9 cellular contexts compared by ENCODE assay signal in genomic region chr21:35428489-35428888, GRCh38.
DNase-seq lines count a peak whose midpoint lies in the region; ATAC-seq, FAIRE-seq and TF ChIP-seq lines count a peak whose summit lies in the region.
"Had no signal": no experiment of that assay in that cellular context is flagged by ENCODE, and none has a peak within 500 bp of the region (broad histone marks: within the 10 kb centered on the region; RNA-seq: fewer than 3 reads in every experiment).

No MANE protein-coding gene starts in this region.

- no peaks in the 10 kb centered on the region for H3K9me3 ChIP-seq in K562 (replicated peaks; ENCODE audit: control insufficient read depth, insufficient read depth, low read depth, low read length)
- H3K9me3 ChIP-seq in muscle layer of colon (ENCODE audit: low read length), result no peaks in the 10 kb centered on the region
- peaks cover 8% of the 10 kb centered on the region for H3K9me3 ChIP-seq in suprapubic skin
- H3K9me3 ChIP-seq: ovary had no signal

- peaks cover 27% of the 10 kb centered on the region for H3K4me1 Mint-ChIP-seq in activated CD4-positive, alpha-beta T cell treated with anti-CD3 and anti-CD28 coated beads for 36 hours

- ATAC-seq in activated CD4-positive, alpha-beta T cell treated with anti-CD3 and anti-CD28 coated beads for 36 hours, result peak; percentile 74
- ATAC-seq in K562 (no peak), GM21381 (IDR thresholded peaks at IDR 0.05; ENCODE audit: unreplicated experiment) (no peak)

- H2AFZ ChIP-seq in K562 (ENCODE audit: low read depth, low read length), result peak overlapping the region; percentile 25; the same call in 1 of the 2 replicates

- peaks cover 3% of the 10 kb centered on the region for H3K36me3 Mint-ChIP-seq in activated CD4-positive, alpha-beta T cell treated with anti-CD3 and anti-CD28 coated beads for 36 hours (ENCODE audit: low read depth)

- no peak overlapping the region for H3K4me2 ChIP-seq in K562 (ENCODE audit: insufficient read depth, low read length)

- H3K79me2 ChIP-seq in K562 (ENCODE audit: control insufficient read depth, insufficient read depth, low read length), result no peaks in the 10 kb centered on the region

- no TSS peak for BruUV-seq in K562 (replicated peaks; lab: Mats Ljungman, UMichigan)

- H3K4me1 ChIP-seq in K562 (replicated peaks in 1 of 2; ENCODE audit: control insufficient read depth in 2 of 2, insufficient read depth in 2 of 2, low read length in 2 of 2) (no peaks in the 10 kb centered on the region), muscle layer of colon (ENCODE audit: insufficient read depth, low read length) (no peaks in the 10 kb centered on the region), suprapubic skin (peaks cover 9% of the 10 kb centered on the region)

- no peak for TF ChIP-seq EP300 in K562 (IDR thresholded peaks at IDR 0.05; ENCODE audit: low read length)
- TF ChIP-seq EP300 in suprapubic skin (IDR thresholded peaks at IDR 0.05), result no peak

- H4K20me1 ChIP-seq in K562 (replicated peaks; ENCODE audit: control insufficient read depth, insufficient read depth, low read length), result no peaks in the 10 kb centered on the region

- H3K27me3 ChIP-seq in K562 (ENCODE audit: control insufficient read depth in 2 of 2, insufficient read depth in 2 of 2, low read length in 2 of 2), result peaks cover 2 to 5% of the 10 kb centered on the region in 2 experiments; a peak in 1 of 5 replicates
- H3K27me3 ChIP-seq in muscle layer of colon (ENCODE audit: control insufficient read depth in 1 of 2, insufficient read depth in 2 of 2, low read length in 2 of 2), result peaks cover 0 to 7% of the 10 kb centered on the region in 2 donors
- peaks cover 12% of the 10 kb centered on the region for H3K27me3 ChIP-seq in suprapubic skin
- H3K27me3 ChIP-seq: ovary had no signal

- H3K27ac Mint-ChIP-seq in activated CD4-positive, alpha-beta T cell treated with anti-CD3 and anti-CD28 coated beads for 36 hours, result peak overlapping the region; percentile 75

- H3K27ac ChIP-seq in K562 (ENCODE audit: extremely low read depth, low read depth, low read length) (no peak overlapping the region), muscle layer of colon (ENCODE audit: low read depth, low read length) (peak overlapping the region; percentile 7), suprapubic skin (peak overlapping the region; percentile 66)
- H3K27ac ChIP-seq: ovary had no signal

- in situ Hi-C loops in K562 (cut with MboI), result no loop called here

- FAIRE-seq in K562 (lab: Jason Lieb, UNC) (no peak), GM12892 (lab: Jason Lieb, UNC) (no peak)

- H3K9me3 Mint-ChIP-seq in activated CD4-positive, alpha-beta T cell treated with anti-CD3 and anti-CD28 coated beads for 36 hours (ENCODE audit: low read depth), result peaks cover 16% of the 10 kb centered on the region

- no peaks in the 10 kb centered on the region for H3K9me1 ChIP-seq in K562 (ENCODE audit: control insufficient read depth, insufficient read depth, low read length)

- WGBS in K562 (ENCODE audit: insufficient coverage, low coverage, missing lambda C conversion rate), result 9% methylated on average over 9 of the region's 9 CpGs
- 20% methylated on average over 9 of the region's 9 CpGs for WGBS in suprapubic skin

- TF ChIP-seq CTCF in K562 (IDR thresholded peaks at IDR 0.05 in 2 of 3, conservative IDR thresholded peaks at IDR 0.05 in 1 of 3; ENCODE audit: insufficient read depth in 2 of 3, low read depth in 1 of 3, low read length in 3 of 3) (no peak), suprapubic skin (IDR thresholded peaks at IDR 0.05) (no peak)

- TF ChIP-seq POLR2A in K562 (conservative IDR thresholded peaks at IDR 0.05) (no peak), suprapubic skin (IDR thresholded peaks at IDR 0.05) (no peak), GM12892 (IDR thresholded peaks at IDR 0.05; ENCODE audit: low read depth, low read length) (no peak)

- no peaks in the 10 kb centered on the region for H3K36me3 ChIP-seq in K562 (ENCODE audit: control insufficient read depth, insufficient read depth, low read length)
- no peaks in the 10 kb centered on the region for H3K36me3 ChIP-seq in muscle layer of colon (ENCODE audit: insufficient read depth, low read length)
- no peaks in the 10 kb centered on the region for H3K36me3 ChIP-seq in suprapubic skin
- H3K36me3 ChIP-seq: ovary had no signal

- TF ChIP-seq RAD21 in K562 (CRISPR knock-in tag; conservative IDR thresholded peaks at IDR 0.05 in 1 of 2, IDR thresholded peaks at IDR 0.05 in 1 of 2), result no peak

- DNase-seq in activated CD4-positive, alpha-beta T cell treated with anti-CD3 and anti-CD28 coated beads for 36 hours, result peak; percentile 47
- DNase-seq in K562 (ENCODE audit: extremely low read depth in 1 of 4, low spot score in 3 of 4), result no peak
- peak in 1 of 2 donors; percentile 61 for DNase-seq in suprapubic skin (ENCODE audit: low spot score in 2 of 2)
- no peak for DNase-seq in GM12892 (ENCODE audit: insufficient read length)
- DNase-seq in NCI-H446 (lab: John Stamatoyannopoulos, UW), result no peak
- DNase-seq: NCI-H1930 had no signal

- intact Hi-C loops in activated CD4-positive, alpha-beta T cell treated with anti-CD3 and anti-CD28 coated beads for 36 hours (cut with DNase I, micrococcal nuclease), result loop anchor here in 1 of 2 experiments (5.0 kb wide), 1 partner anchor 99 kb away; no protein-coding TSS in a partner anchor
- intact Hi-C loops in K562 (cut with micrococcal nuclease), result no loop called here

- peaks cover 5% of the 10 kb centered on the region for H3K27me3 Mint-ChIP-seq in activated CD4-positive, alpha-beta T cell treated with anti-CD3 and anti-CD28 coated beads for 36 hours

- CTCF ChIA-PET in activated CD4-positive, alpha-beta T cell treated with anti-CD3 and anti-CD28 coated beads for 36 hours (lab: Charles Lee), result no interaction called here
- CTCF ChIA-PET in K562 (lab: Yijun Ruan, JAX; ENCODE audit: low intra/inter-chr PET ratio), result no interaction called here

- H3K4me3 ChIP-seq in K562 (no peak overlapping the region), muscle layer of colon (ENCODE audit: low read depth in 1 of 2, low read length in 2 of 2) (no peak overlapping the region), suprapubic skin (no peak overlapping the region)
- H3K4me3 ChIP-seq: ovary had no signal

- H3K9ac ChIP-seq in K562 (ENCODE audit: insufficient read depth in 1 of 2, low read depth in 2 of 2, low read length in 2 of 2) (no peak overlapping the region), muscle layer of colon (ENCODE audit: low read length) (no peak overlapping the region)

- peak overlapping the region; percentile 39 for H3K4me3 Mint-ChIP-seq in activated CD4-positive, alpha-beta T cell treated with anti-CD3 and anti-CD28 coated beads for 36 hours

- POLR2A ChIA-PET in activated CD4-positive, alpha-beta T cell treated with anti-CD3 and anti-CD28 coated beads for 36 hours (lab: Charles Lee), result no interaction called here
- POLR2A ChIA-PET in K562 (lab: Yijun Ruan, JAX), result no interaction called here

TF ChIP-seq in K562, 482 proteins besides CTCF, POLR2A, EP300 and RAD21:
- TF ChIP-seq PKNOX1 (IDR thresholded peaks at IDR 0.05) (peak; percentile 58), SMAD4 (CRISPR knock-in tag; conservative IDR thresholded peaks at IDR 0.05) (0 out of 2 replicates have a peak, but pooled peaks have one; percentile 52), ZNF76 (CRISPR knock-in tag; IDR thresholded peaks at IDR 0.05; ENCODE audit: borderline replicate concordance) (0 out of 2 replicates have a peak, but pooled peaks have one; percentile 4), POLR2AphosphoS5 (IDR thresholded peaks at IDR 0.05; ENCODE audit: control insufficient read depth, insufficient read depth, low read depth, low read length) (no peak)
